ENCODE assay signal across 8 cellular contexts in the genomic region with DNA sequence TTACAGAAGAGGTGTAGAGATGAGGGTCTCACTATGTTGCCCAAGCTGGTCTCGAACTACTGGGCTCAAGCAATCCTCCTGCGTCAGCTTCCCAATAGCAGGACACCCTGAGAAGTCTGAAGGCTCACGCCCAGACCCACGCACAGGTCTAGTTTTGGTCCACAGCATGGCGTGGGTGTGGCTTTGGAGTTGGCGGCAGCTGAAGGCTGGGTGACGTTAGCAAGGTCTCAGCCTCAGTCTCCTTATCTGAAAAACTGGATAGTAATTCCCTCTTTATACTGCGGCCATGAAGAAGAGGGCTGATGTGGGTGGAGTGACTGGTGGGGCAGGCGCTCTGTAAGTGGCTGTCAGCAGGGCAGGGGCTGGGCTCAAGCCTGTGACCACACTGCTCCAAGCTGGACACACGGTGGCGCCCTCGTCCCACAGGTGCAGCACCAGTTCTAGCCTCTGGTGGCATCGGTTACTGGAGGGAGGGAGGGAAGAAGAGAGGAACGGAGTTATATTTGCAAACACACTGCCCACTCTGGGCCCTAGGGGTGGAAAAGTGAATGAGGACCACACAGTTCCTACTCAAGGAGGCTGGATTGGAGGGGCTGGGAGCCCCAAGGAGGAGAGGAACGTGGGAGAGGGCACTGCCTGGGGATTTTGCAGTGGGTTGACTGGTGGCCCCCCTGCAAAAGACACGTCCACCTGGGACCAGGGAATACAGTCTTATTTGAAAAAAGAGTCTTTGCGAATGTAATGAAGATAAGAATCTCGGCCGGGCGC. TPM values are rescaled to one million over a fixed set of nuclear protein-coding genes. Genes with fewer than 3 reads are reported as not detected.
A peak's percentile ranks its signal among the peaks of the same experiment; 100 is the strongest.
DNase-seq lines count a peak whose midpoint lies in the region; ATAC-seq and TF ChIP-seq lines count a peak whose summit lies in the region.

No MANE protein-coding gene starts in this region.

- no peaks in the 10 kb centered on the region for H3K36me3 ChIP-seq in MG63

- H3K4me3 ChIP-seq in MG63 (no peak overlapping the region), fibroblast of villous mesenchyme (ENCODE audit: low read depth, low read length) (peak overlapping the region; percentile 18)

- H3K27me3 ChIP-seq in MG63, result no peaks in the 10 kb centered on the region

- peak; percentile 93 for TF ChIP-seq CTCF in fibroblast of villous mesenchyme (IDR thresholded peaks at IDR 0.05; ENCODE audit: insufficient read depth, low read depth, low read length)

- peak overlapping the region; percentile 49 for H3K27ac ChIP-seq in substantia nigra (ENCODE audit: low read depth, low read length, poor library complexity, severe bottlenecking)

- peak; percentile 66 for ATAC-seq in GM21825 (IDR thresholded peaks at IDR 0.05; ENCODE audit: unreplicated experiment)

- no peaks in the 10 kb centered on the region for H3K9me3 ChIP-seq in MG63

- DNase-seq in DMS53 treated with DMSO at 0.1 percent for 48 hours (lab: John Stamatoyannopoulos, UW; ENCODE audit: unreplicated experiment), result peak; percentile 36
- peak; percentile 88 for DNase-seq in MG63
- DNase-seq in SIG-M5 treated with dmso at 0.1 percent for 504 hours (lab: John Stamatoyannopoulos, UW; ENCODE audit: unreplicated experiment), result peak; percentile 90
- DNase-seq in activated effector memory CD4-positive, alpha-beta T cell treated with Interleukin-2 at 50 U/mL for 16 hours, result peak; percentile 80
- peak; percentile 94 for DNase-seq in fibroblast of villous mesenchyme (ENCODE audit: low read depth)
- peak in 54 of 56 donors; percentile 41 to 94 (median 83) for DNase-seq in nucleus accumbens (lab: John Stamatoyannopoulos, UW)
- DNase-seq in substantia nigra (lab: John Stamatoyannopoulos, UW), result peak; percentile 24 to 96 (median 88)

RNA-seq across cellular contexts. Expression of a gene that starts 19.6 kb away (rescaled TPM):
- total RNA-seq in MG63 (2014; rRNA removed; shearing (Covaris generic); ENCODE audit: low replicate concordance), result 17.1 and 18.9 TPM in 2 replicates
- 3.0 and 3.5 TPM in 2 replicates for total RNA-seq in fibroblast of villous mesenchyme

RNA-seq across cellular contexts. Expression of a gene that starts 21.5 kb away (rescaled TPM):
- 31.6 and 38.5 TPM in 2 replicates for total RNA-seq in MG63 (2014; rRNA removed; shearing (Covaris generic); ENCODE audit: low replicate concordance)
- 22.9 and 33.2 TPM in 2 replicates for total RNA-seq in fibroblast of villous mesenchyme

RNA-seq across cellular contexts. Expression of a gene that starts 41.1 kb away (rescaled TPM):
- total RNA-seq in MG63 (2014; rRNA removed; shearing (Covaris generic); ENCODE audit: low replicate concordance), result not detected in 2 replicates
- total RNA-seq in fibroblast of villous mesenchyme, result not detected in 2 replicates

RNA-seq across cellular contexts. Expression of a gene that starts 52.6 kb away (rescaled TPM):
- total RNA-seq in MG63 (2014; rRNA removed; shearing (Covaris generic); ENCODE audit: low replicate concordance), result 0.27 and 0.66 TPM in 2 replicates
- under 0.01 TPM in 1 of 2 replicates, not detected in the other for total RNA-seq in fibroblast of villous mesenchyme

Comparison
In these comparisons a context has a peak if more than half of its experiments do, and no peak if none do; other contexts are left out.
1. DNase-seq: peak in every context shown above with its lines; median percentile 94 in fibroblast of villous mesenchyme; 90 in SIG-M5 treated with dmso at 0.1 percent for 504 hours; 88 in MG63; 88 in substantia nigra; 83 in nucleus accumbens; 80 in activated effector memory CD4-positive, alpha-beta T cell treated with Interleukin-2 at 50 U/mL for 16 hours; 36 in DMS53 treated with DMSO at 0.1 percent for 48 hours.